In the genomic region with DNA sequence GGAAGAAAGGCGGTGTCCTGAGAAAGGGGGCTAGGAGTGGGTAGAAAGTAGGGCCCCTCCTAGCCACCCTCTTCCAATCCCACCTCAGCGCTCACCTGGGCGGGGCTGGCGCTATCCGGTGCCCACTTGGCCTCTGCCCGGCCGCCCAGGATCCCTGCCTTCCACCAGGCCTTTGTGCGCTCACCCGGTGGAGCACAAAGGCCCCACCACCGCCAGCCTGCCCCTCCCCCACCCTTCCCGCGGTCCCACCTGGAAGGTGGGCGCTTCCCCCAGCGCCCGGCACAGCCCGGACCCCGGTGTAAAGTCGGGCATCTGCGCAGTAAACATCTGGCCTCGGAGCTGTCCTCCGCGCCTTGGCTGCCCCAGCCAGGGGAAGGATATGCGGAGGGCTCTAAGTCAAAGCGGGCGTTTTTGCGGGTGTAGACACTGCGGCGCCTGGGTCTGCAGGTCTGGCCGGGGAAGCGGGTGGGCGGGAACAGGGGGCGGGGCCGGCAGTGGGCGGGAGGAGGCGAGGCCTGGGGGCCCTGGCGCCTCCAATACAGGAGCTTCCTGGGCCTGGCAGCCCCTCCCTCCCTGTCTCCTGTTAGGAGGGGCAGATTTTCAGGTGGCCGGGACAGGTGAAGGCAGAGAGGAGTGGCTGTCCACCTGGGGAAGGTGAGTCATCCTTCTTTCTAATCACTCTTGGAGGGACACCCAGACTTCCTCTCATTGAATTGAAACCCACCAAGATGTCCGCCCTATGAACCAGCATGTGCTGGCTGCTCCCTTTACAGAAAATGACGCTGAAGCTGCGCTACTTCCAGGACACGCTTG, we compare ENCODE assay signal across 1 cellular context.
TF ChIP-seq lines count a peak whose summit lies in the region.

No MANE protein-coding gene starts in this region.

TF ChIP-seq in HepG2, 621 proteins besides CTCF, POLR2A, EP300 and RAD21 (continues in another document):
- TF ChIP-seq PRPF4 (IDR thresholded peaks at IDR 0.05; ENCODE audit: low read depth, low read length, poor library complexity, severe bottlenecking), result no peak
- TF ChIP-seq ZBTB8A (CRISPR knock-in tag; IDR thresholded peaks at IDR 0.05; ENCODE audit: borderline replicate concordance, low read depth), result no peak
- TF ChIP-seq ZSCAN29 (CRISPR knock-in tag; conservative IDR thresholded peaks at IDR 0.05), result 0 out of 2 replicates have a peak, but pooled peaks have one; percentile 25
- no peak for TF ChIP-seq NR1H2 (CRISPR knock-in tag; IDR thresholded peaks at IDR 0.05; ENCODE audit: borderline replicate concordance, low read depth)
- no peak for TF ChIP-seq ZNF616 (CRISPR knock-in tag; IDR thresholded peaks at IDR 0.05; ENCODE audit: low read depth)
- TF ChIP-seq ZFP36L2 (CRISPR knock-in tag; IDR thresholded peaks at IDR 0.05), result no peak
- no peak for TF ChIP-seq FOXA1 (IDR thresholded peaks at IDR 0.05)
- TF ChIP-seq FOXA1 (CRISPR knock-in tag; IDR thresholded peaks at IDR 0.05), result no peak
- TF ChIP-seq ZNF367 (CRISPR knock-in tag; IDR thresholded peaks at IDR 0.05; ENCODE audit: borderline replicate concordance), result no peak
- TF ChIP-seq NFKBIZ (CRISPR knock-in tag; IDR thresholded peaks at IDR 0.05), result no peak
- no peak for TF ChIP-seq PPARG (CRISPR knock-in tag; conservative IDR thresholded peaks at IDR 0.05)
- no peak for TF ChIP-seq AKAP8 (CRISPR knock-in tag; IDR thresholded peaks at IDR 0.05)
- 0 out of 2 replicates have a peak, but pooled peaks have one; percentile 17 for TF ChIP-seq ZNF501 (CRISPR knock-in tag; IDR thresholded peaks at IDR 0.05)
- peak; percentile 97; the same call in 1 of the 2 replicates for TF ChIP-seq ZSCAN20 (CRISPR knock-in tag; IDR thresholded peaks at IDR 0.05; ENCODE audit: borderline replicate concordance)
- TF ChIP-seq SOX13 (IDR thresholded peaks at IDR 0.05), result no peak
- no peak for TF ChIP-seq SOX13 (CRISPR knock-in tag; conservative IDR thresholded peaks at IDR 0.05 in 1 of 2, IDR thresholded peaks at IDR 0.05 in 1 of 2)
- no peak for TF ChIP-seq ZNF235 (CRISPR knock-in tag; IDR thresholded peaks at IDR 0.05; ENCODE audit: borderline replicate concordance)
- no peak for TF ChIP-seq KLF11 (CRISPR knock-in tag; IDR thresholded peaks at IDR 0.05)
- TF ChIP-seq ZNF747 (CRISPR knock-in tag; IDR thresholded peaks at IDR 0.05; ENCODE audit: borderline replicate concordance), result no peak
- no peak for TF ChIP-seq ZFP1 (CRISPR knock-in tag; IDR thresholded peaks at IDR 0.05)
- no peak for TF ChIP-seq U2AF1 (optimal IDR thresholded peaks at IDR 0.05; ENCODE audit: low read depth, low read length)
- TF ChIP-seq ZNF549 (CRISPR knock-in tag; IDR thresholded peaks at IDR 0.05), result no peak
- TF ChIP-seq RBFOX2 (IDR thresholded peaks at IDR 0.05; ENCODE audit: low read depth, low read length), result 0 out of 2 replicates have a peak, but pooled peaks have one; percentile 29
- TF ChIP-seq ZBTB7B (CRISPR knock-in tag; IDR thresholded peaks at IDR 0.05), result no peak
- TF ChIP-seq, protein P1, sequence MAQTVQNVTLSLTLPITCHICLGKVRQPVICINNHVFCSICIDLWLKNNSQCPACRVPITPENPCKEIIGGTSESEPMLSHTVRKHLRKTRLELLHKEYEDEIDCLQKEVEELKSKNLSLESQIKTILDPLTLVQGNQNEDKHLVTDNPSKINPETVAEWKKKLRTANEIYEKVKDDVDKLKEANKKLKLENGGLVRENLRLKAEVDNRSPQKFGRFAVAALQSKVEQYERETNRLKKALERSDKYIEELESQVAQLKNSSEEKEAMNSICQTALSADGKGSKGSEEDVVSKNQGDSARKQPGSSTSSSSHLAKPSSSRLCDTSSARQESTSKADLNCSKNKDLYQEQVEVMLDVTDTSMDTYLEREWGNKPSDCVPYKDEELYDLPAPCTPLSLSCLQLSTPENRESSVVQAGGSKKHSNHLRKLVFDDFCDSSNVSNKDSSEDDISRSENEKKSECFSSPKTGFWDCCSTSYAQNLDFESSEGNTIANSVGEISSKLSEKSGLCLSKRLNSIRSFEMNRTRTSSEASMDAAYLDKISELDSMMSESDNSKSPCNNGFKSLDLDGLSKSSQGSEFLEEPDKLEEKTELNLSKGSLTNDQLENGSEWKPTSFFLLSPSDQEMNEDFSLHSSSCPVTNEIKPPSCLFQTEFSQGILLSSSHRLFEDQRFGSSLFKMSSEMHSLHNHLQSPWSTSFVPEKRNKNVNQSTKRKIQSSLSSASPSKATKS (CRISPR knock-in tag; IDR thresholded peaks at IDR 0.05), result no peak
- no peak for TF ChIP-seq ZFP36 (IDR thresholded peaks at IDR 0.05; ENCODE audit: borderline replicate concordance, low read depth, low read length, partially characterized antibody)
- TF ChIP-seq RBAK (CRISPR knock-in tag; IDR thresholded peaks at IDR 0.05), result no peak
- no peak for TF ChIP-seq ZNF382 (CRISPR knock-in tag; IDR thresholded peaks at IDR 0.05; ENCODE audit: borderline replicate concordance)
- no peak for TF ChIP-seq UBTF (CRISPR knock-in tag; IDR thresholded peaks at IDR 0.05)
- TF ChIP-seq FIP1L1 (IDR thresholded peaks at IDR 0.05; ENCODE audit: borderline replicate concordance, insufficient read depth, low read depth, low read length), result no peak
- no peak for TF ChIP-seq POLR2AphosphoS2 (IDR thresholded peaks at IDR 0.05; ENCODE audit: low read depth, low read length)
- TF ChIP-seq SIN3B (IDR thresholded peaks at IDR 0.05; ENCODE audit: low read length), result no peak
- TF ChIP-seq ATM (IDR thresholded peaks at IDR 0.05; ENCODE audit: borderline replicate concordance), result no peak
- no peak for TF ChIP-seq RORA (CRISPR knock-in tag; IDR thresholded peaks at IDR 0.05)
- TF ChIP-seq KDM2A (CRISPR knock-in tag; IDR thresholded peaks at IDR 0.05; ENCODE audit: borderline replicate concordance, low read depth), result peak; percentile 40; the same call in 1 of the 2 replicates
- no peak for TF ChIP-seq NCOA1 (CRISPR knock-in tag; IDR thresholded peaks at IDR 0.05)
- no peak for TF ChIP-seq ZNF547 (CRISPR knock-in tag; IDR thresholded peaks at IDR 0.05)
- no peak for TF ChIP-seq KIAA2018 (CRISPR knock-in tag; IDR thresholded peaks at IDR 0.05; ENCODE audit: borderline replicate concordance)
- TF ChIP-seq, protein P2, sequence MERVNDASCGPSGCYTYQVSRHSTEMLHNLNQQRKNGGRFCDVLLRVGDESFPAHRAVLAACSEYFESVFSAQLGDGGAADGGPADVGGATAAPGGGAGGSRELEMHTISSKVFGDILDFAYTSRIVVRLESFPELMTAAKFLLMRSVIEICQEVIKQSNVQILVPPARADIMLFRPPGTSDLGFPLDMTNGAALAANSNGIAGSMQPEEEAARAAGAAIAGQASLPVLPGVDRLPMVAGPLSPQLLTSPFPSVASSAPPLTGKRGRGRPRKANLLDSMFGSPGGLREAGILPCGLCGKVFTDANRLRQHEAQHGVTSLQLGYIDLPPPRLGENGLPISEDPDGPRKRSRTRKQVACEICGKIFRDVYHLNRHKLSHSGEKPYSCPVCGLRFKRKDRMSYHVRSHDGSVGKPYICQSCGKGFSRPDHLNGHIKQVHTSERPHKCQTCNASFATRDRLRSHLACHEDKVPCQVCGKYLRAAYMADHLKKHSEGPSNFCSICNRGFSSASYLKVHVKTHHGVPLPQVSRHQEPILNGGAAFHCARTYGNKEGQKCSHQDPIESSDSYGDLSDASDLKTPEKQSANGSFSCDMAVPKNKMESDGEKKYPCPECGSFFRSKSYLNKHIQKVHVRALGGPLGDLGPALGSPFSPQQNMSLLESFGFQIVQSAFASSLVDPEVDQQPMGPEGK (CRISPR knock-in tag; IDR thresholded peaks at IDR 0.05), result peak; percentile 46; the same call in 1 of the 2 replicates
- TF ChIP-seq ZNF281 (CRISPR knock-in tag; IDR thresholded peaks at IDR 0.05; ENCODE audit: borderline replicate concordance), result peak; percentile 52; the same call in 1 of the 2 replicates
- no peak for TF ChIP-seq U2AF2 (IDR thresholded peaks at IDR 0.05; ENCODE audit: low read depth, low read length)
- peak; percentile 56 for TF ChIP-seq PHF8 (CRISPR knock-in tag; IDR thresholded peaks at IDR 0.05)
- TF ChIP-seq HOXD1 (CRISPR knock-in tag; IDR thresholded peaks at IDR 0.05), result no peak
- TF ChIP-seq KDM1A (CRISPR knock-in tag; IDR thresholded peaks at IDR 0.05), result no peak
- 0 out of 2 replicates have a peak, but pooled peaks have one; percentile 39 for TF ChIP-seq POLR2G (IDR thresholded peaks at IDR 0.05; ENCODE audit: low read depth, low read length)
- peak; percentile 35 for TF ChIP-seq AGO2 (optimal IDR thresholded peaks at IDR 0.05; ENCODE audit: low read depth, low read length)
- no peak for TF ChIP-seq ZNF431 (CRISPR knock-in tag; IDR thresholded peaks at IDR 0.05; ENCODE audit: borderline replicate concordance, low read depth)
